9 cellular contexts compared by ENCODE assay signal in genomic region chr19:2425622-2426581, GRCh38. TPM values are rescaled to one million over a fixed set of nuclear protein-coding genes. Genes with fewer than 3 reads are reported as not detected.
DNase-seq lines count a peak whose midpoint lies in the region; ATAC-seq, FAIRE-seq and TF ChIP-seq lines count a peak whose summit lies in the region.
"Had no signal": no experiment of that assay in that cellular context is flagged by ENCODE, and none has a peak within 500 bp of the region (broad histone marks: within the 10 kb centered on the region; RNA-seq: fewer than 3 reads in every experiment).

No MANE protein-coding gene starts in this region.

- intact Hi-C loops in kidney (cut with DNase I): no loop called here

- H3K4me3 ChIP-seq in kidney (ENCODE audit: low read length in 2 of 2): peak overlapping the region; percentile 75 to 82
- H3K4me3 ChIP-seq in suprapubic skin: peak overlapping the region; percentile 86

- H3K27ac Mint-ChIP-seq in activated naive CD8-positive, alpha-beta T cell: peak overlapping the region; percentile 98

- no peaks in the 10 kb centered on the region for H3K27me3 ChIP-seq in suprapubic skin

- H3K27ac ChIP-seq in kidney (ENCODE audit: low read depth in 2 of 2, low read length in 2 of 2): no peak overlapping the region
- no peak overlapping the region for H3K27ac ChIP-seq in suprapubic skin

- H3K9ac ChIP-seq in kidney (ENCODE audit: low read length in 2 of 2): peak overlapping the region in 1 of 2 donors; percentile 79

- no peak for FAIRE-seq in kidney (lab: Jason Lieb, UNC)

- TF ChIP-seq CTCF in kidney (IDR thresholded peaks at IDR 0.05; ENCODE audit: borderline replicate concordance, extremely low read depth, insufficient read depth) (no peak), suprapubic skin (IDR thresholded peaks at IDR 0.05) (no peak)

- TF ChIP-seq POLR2A in suprapubic skin (IDR thresholded peaks at IDR 0.05): no peak

- peaks cover 10% of the 10 kb centered on the region for H3K4me1 Mint-ChIP-seq in activated T-cell treated with anti-CD3 and anti-CD28 coated beads, Interleukin-2, amount 50 U/mL, for 4 hours (ENCODE audit: low read depth)
- peaks cover 4% of the 10 kb centered on the region for H3K4me1 Mint-ChIP-seq in activated naive CD8-positive, alpha-beta T cell (ENCODE audit: low read depth)

- no peak for DNase-seq in activated T-cell treated with anti-CD3 and anti-CD28 coated beads, Interleukin-2, amount 50 U/mL, for 4 hours
- DNase-seq in activated T-cell treated with anti-CD3 and anti-CD28 coated beads for 4 hours (no peak), kidney (no peak), suprapubic skin (ENCODE audit: low spot score in 2 of 2) (peak in 1 of 2 donors; percentile 65), SK-N-DZ (ENCODE audit: low spot score) (no peak)
- DNase-seq: midbrain had no signal

- 56% methylated on average over 14 of the region's 29 CpGs for WGBS in suprapubic skin

- H3K36me3 ChIP-seq in kidney (ENCODE audit: control insufficient read depth in 1 of 2, insufficient read depth in 2 of 2, low read length in 2 of 2) (no peaks in the 10 kb centered on the region), suprapubic skin (peaks cover 13% of the 10 kb centered on the region)

- no peak for TF ChIP-seq EP300 in suprapubic skin (IDR thresholded peaks at IDR 0.05)

- H3K4me1 ChIP-seq in kidney (ENCODE audit: control insufficient read depth in 1 of 2, insufficient read depth in 1 of 2, low read depth in 1 of 2, low read length in 2 of 2): peaks cover 8 to 11% of the 10 kb centered on the region in 2 donors
- peaks cover 41% of the 10 kb centered on the region for H3K4me1 ChIP-seq in suprapubic skin

- H3K9me3 Mint-ChIP-seq in activated T-cell treated with anti-CD3 and anti-CD28 coated beads, Interleukin-2, amount 50 U/mL, for 4 hours: no peaks in the 10 kb centered on the region
- no peaks in the 10 kb centered on the region for H3K9me3 Mint-ChIP-seq in activated naive CD8-positive, alpha-beta T cell (ENCODE audit: low read depth)

- no peaks in the 10 kb centered on the region for H3K27me3 Mint-ChIP-seq in activated T-cell treated with anti-CD3 and anti-CD28 coated beads, Interleukin-2, amount 50 U/mL, for 4 hours (ENCODE audit: low read depth)
- H3K27me3 Mint-ChIP-seq in activated naive CD8-positive, alpha-beta T cell: no peaks in the 10 kb centered on the region

- peaks cover 3% of the 10 kb centered on the region for H3K36me3 Mint-ChIP-seq in activated T-cell treated with anti-CD3 and anti-CD28 coated beads, Interleukin-2, amount 50 U/mL, for 4 hours (ENCODE audit: insufficient read depth)
- no peaks in the 10 kb centered on the region for H3K36me3 Mint-ChIP-seq in activated naive CD8-positive, alpha-beta T cell

- H3K4me3 Mint-ChIP-seq in activated T-cell treated with anti-CD3 and anti-CD28 coated beads, Interleukin-2, amount 50 U/mL, for 4 hours: peak overlapping the region; percentile 94
- peak overlapping the region; percentile 94 for H3K4me3 Mint-ChIP-seq in activated naive CD8-positive, alpha-beta T cell

- no peak for ATAC-seq in activated T-cell treated with anti-CD3 and anti-CD28 coated beads, Interleukin-2, amount 50 U/mL, for 4 hours
- ATAC-seq in GM18867 (IDR thresholded peaks at IDR 0.05; ENCODE audit: unreplicated experiment): no peak
- ATAC-seq in GM21786 (IDR thresholded peaks at IDR 0.05; ENCODE audit: unreplicated experiment): no peak

- no peaks in the 10 kb centered on the region for H3K9me3 ChIP-seq in kidney (ENCODE audit: control insufficient read depth in 1 of 2, low read length in 2 of 2)
- H3K9me3 ChIP-seq in suprapubic skin: no peaks in the 10 kb centered on the region

RNA-seq across cellular contexts. Expression of gene TIMM13, which starts 1.5 kb away (rescaled TPM):
- total RNA-seq in activated T-cell treated with anti-CD3 and anti-CD28 coated beads, Interleukin-2, amount 50 U/mL, for 4 hours: 100 to 1,000 TPM; 273 to 326 (median 286) TPM
- total RNA-seq in kidney (69.7 TPM), suprapubic skin (10 to 100 TPM; 22.1 to 48.6 (median 46.6) TPM)
- 188 TPM for polyA plus RNA-seq in kidney (ENCODE audit: insufficient read depth, low read depth, low replicate concordance)
- 74.0 and 74.4 TPM in 2 replicates for polyA plus RNA-seq in SK-N-DZ (2014; cell fraction: cytosol; rRNA removed)
- polyA plus RNA-seq in SK-N-DZ (2014; cell fraction: nucleus; rRNA removed): 50.3 and 54.7 TPM in 2 replicates

RNA-seq across cellular contexts. Expression of gene LMNB2, which starts 30.9 kb away (rescaled TPM):
- 10 to 100 TPM; 90.9 to 98.3 (median 92.0) TPM for total RNA-seq in activated T-cell treated with anti-CD3 and anti-CD28 coated beads, Interleukin-2, amount 50 U/mL, for 4 hours
- total RNA-seq in kidney (27.6 TPM), suprapubic skin (10 to 100 TPM; 17.1 to 26.8 (median 24.7) TPM)
- polyA plus RNA-seq in kidney (ENCODE audit: insufficient read depth, low read depth, low replicate concordance): 9.0 TPM
- 86.8 and 135 TPM in 2 replicates for polyA plus RNA-seq in SK-N-DZ (2014; cell fraction: cytosol; rRNA removed)
- 69.3 and 77.1 TPM in 2 replicates for polyA plus RNA-seq in SK-N-DZ (2014; cell fraction: nucleus; rRNA removed)

RNA-seq across cellular contexts. Expression of gene GADD45B, which starts 50.0 kb away (rescaled TPM):
- total RNA-seq in activated T-cell treated with anti-CD3 and anti-CD28 coated beads, Interleukin-2, amount 50 U/mL, for 4 hours: 10 to 100 TPM; 67.4 to 75.5 (median 72.8) TPM
- total RNA-seq in kidney (88.5 TPM), suprapubic skin (100 to 1,000 TPM in 1 of 4 donors, 10 to 100 TPM in 3; 52.5 to 134 (median 68.7) TPM)
- polyA plus RNA-seq in kidney (ENCODE audit: insufficient read depth, low read depth, low replicate concordance): 149 TPM
- 0.32 TPM in 1 of 2 replicates, not detected in the other for polyA plus RNA-seq in SK-N-DZ (2014; cell fraction: cytosol; rRNA removed)
- not detected in 2 replicates for polyA plus RNA-seq in SK-N-DZ (2014; cell fraction: nucleus; rRNA removed)
